In the genomic region with DNA sequence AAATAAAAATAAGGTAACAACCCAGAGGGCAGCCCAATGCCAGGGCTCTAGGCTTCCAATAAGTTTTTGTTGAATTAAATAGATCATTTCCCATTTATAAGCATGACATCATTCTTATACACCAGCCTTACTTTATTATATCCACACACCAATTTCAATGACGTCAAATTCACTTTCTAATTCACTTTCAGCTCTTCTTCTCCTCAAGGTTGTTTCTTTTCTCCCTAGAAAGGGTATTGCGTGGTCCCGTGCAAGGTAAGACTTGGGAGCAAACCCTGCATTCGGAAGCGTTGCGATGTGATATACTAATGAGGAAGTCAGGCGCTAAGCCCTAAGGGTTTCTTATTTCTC, we compare ENCODE assay signal across 12 cellular contexts. TPM values are rescaled to one million over a fixed set of nuclear protein-coding genes. Genes with fewer than 3 reads are reported as not detected.
DNase-seq lines count a peak whose midpoint lies in the region; ATAC-seq and TF ChIP-seq lines count a peak whose summit lies in the region.
"Had no signal": no experiment of that assay in that cellular context is flagged by ENCODE, and none has a peak within 500 bp of the region (broad histone marks: within the 10 kb centered on the region; RNA-seq: fewer than 3 reads in every experiment).

No MANE protein-coding gene starts in this region.

- H3K36me3 ChIP-seq in left ventricle myocardium inferior = no peaks in the 10 kb centered on the region
- peaks cover 6% of the 10 kb centered on the region for H3K36me3 ChIP-seq in mesodermal cell (ENCODE audit: control insufficient read depth, insufficient read depth, low read length)
- no peaks in the 10 kb centered on the region for H3K36me3 ChIP-seq in vagina

- no peak for TF ChIP-seq POLR2A in vagina (IDR thresholded peaks at IDR 0.05)

- H3K27me3 ChIP-seq in left ventricle myocardium inferior (ENCODE audit: low read depth) (peaks cover 43% of the 10 kb centered on the region), vagina (no peaks in the 10 kb centered on the region)

- H3K9me3 ChIP-seq in left ventricle myocardium inferior (replicated peaks) (no peaks in the 10 kb centered on the region), mesodermal cell (ENCODE audit: control insufficient read depth, low read length) (no peaks in the 10 kb centered on the region), vagina (no peaks in the 10 kb centered on the region)

- H3K4me3 ChIP-seq in left ventricle myocardium inferior (peak overlapping the region; percentile 72), cardiac fibroblast (replicated peaks in 1 of 2; ENCODE audit: low read depth in 2 of 2, low read length in 2 of 2) (peak overlapping the region; percentile 81 to 85), mesodermal cell (ENCODE audit: extremely low read depth, insufficient read depth, low read length, poor library complexity, severe bottlenecking) (peak overlapping the region; percentile 59), vagina (peak overlapping the region; percentile 45 to 61)

- TF ChIP-seq CTCF in left ventricle myocardium inferior (IDR thresholded peaks at IDR 0.05; ENCODE audit: borderline replicate concordance) (no peak), cardiac fibroblast (IDR thresholded peaks at IDR 0.05; ENCODE audit: low read depth, low read length) (no peak), vagina (IDR thresholded peaks at IDR 0.05) (no peak)

- WGBS in mesodermal cell (ENCODE audit: insufficient coverage in 2 of 2), 2 experiments = 0% methylated on average over 1 to 2 of the region's 7 CpGs

- ATAC-seq in Right ventricle myocardium superior (ENCODE audit: poor library complexity) = no peak
- ATAC-seq: CD8-positive, alpha-beta T cell; T-cell had no signal

- intact Hi-C loops in left ventricle myocardium inferior (cut with micrococcal nuclease) = loop anchor here (5.0 kb wide), 1 partner anchor 174 kb away; no protein-coding TSS in a partner anchor
- intact Hi-C loops in Right ventricle myocardium superior (cut with DNase I) = no loop called here
- intact Hi-C loops in vagina (cut with DNase I) = no loop called here

- H3K27ac ChIP-seq in left ventricle myocardium inferior (replicated peaks) = no peak overlapping the region
- H3K27ac ChIP-seq in mesodermal cell (ENCODE audit: low read depth, low read length, severe bottlenecking) = no peak overlapping the region
- no peak overlapping the region for H3K27ac ChIP-seq in vagina

- DNase-seq in left ventricle myocardium inferior = no peak
- DNase-seq in Right ventricle myocardium superior = no peak
- no peak for DNase-seq in cardiac fibroblast (ENCODE audit: low read depth in 2 of 2)
- no peak for DNase-seq in vagina (ENCODE audit: extremely low spot score in 2 of 2)
- DNase-seq in NCI-H82 (lab: John Stamatoyannopoulos, UW) = no peak
- no peak for DNase-seq in NCI-H2171 treated with DMSO at 0.1 percent for 48 hours (lab: John Stamatoyannopoulos, UW)
- DNase-seq in activated T-cell treated with anti-CD3 and anti-CD28 coated beads, Interleukin-2, amount 50 U/mL, for 1 hour = no peak
- DNase-seq: activated naive CD4-positive, alpha-beta T cell treated with anti-CD3 and anti-CD28 coated beads, Interleukin-2, amount 50 U/mL, for 16 hours; CD8-positive, alpha-beta T cell; NCI-H187; T-cell had no signal

- H3K4me1 ChIP-seq in left ventricle myocardium inferior (peaks cover 28% of the 10 kb centered on the region), mesodermal cell (ENCODE audit: control insufficient read depth, insufficient read depth, low read length, poor library complexity, severe bottlenecking) (peaks cover 5% of the 10 kb centered on the region), vagina (peaks cover 18% of the 10 kb centered on the region)

RNA-seq across cellular contexts. Expression of a gene that starts 1.1 kb away (rescaled TPM):
- total RNA-seq in left ventricle myocardium inferior (not detected), Right ventricle myocardium superior (not detected), vagina (14.0 TPM)
- 138 TPM for polyA plus RNA-seq in mesodermal cell (2013, experiment 1 of 2)
- 112 TPM for polyA plus RNA-seq in mesodermal cell (2013, experiment 2 of 2)
- total RNA-seq: CD8-positive, alpha-beta T cell had no signal

Comparison
In these comparisons a context has a peak if more than half of its experiments do, and no peak if none do; other contexts are left out.
1. RNA of a gene that starts 1.1 kb away (total RNA-seq): 14.0 TPM in vagina (single experiment); not detected in left ventricle myocardium inferior (single experiment) and not detected in Right ventricle myocardium superior (single experiment); every median in the first group is over 10 times any median in the second.
2. Peak in every context shown above with its lines, with median percentiles within 50 percentile points of each other: H3K4me3 ChIP-seq.